ENCODE assay signal across 9 cellular contexts in genomic region chr10:48509974-48510692, GRCh38.
DNase-seq lines count a peak whose midpoint lies in the region; ATAC-seq and TF ChIP-seq lines count a peak whose summit lies in the region.
"Had no signal": no experiment of that assay in that cellular context is flagged by ENCODE, and none has a peak within 500 bp of the region (broad histone marks: within the 10 kb centered on the region; RNA-seq: fewer than 3 reads in every experiment).

No MANE protein-coding gene starts in this region.

- no peaks in the 10 kb centered on the region for H4K20me1 ChIP-seq in hepatocyte (ENCODE audit: insufficient read depth, poor library complexity, severe bottlenecking)

- H3K27ac ChIP-seq in hepatocyte, result no peak overlapping the region
- H3K27ac ChIP-seq: ascending aorta had no signal

- H3K9me2 ChIP-seq in hepatocyte (replicated peaks; ENCODE audit: insufficient read depth), result no peaks in the 10 kb centered on the region

- 86% methylated on average over 8 of the region's 8 CpGs for WGBS in hepatocyte (ENCODE audit: low lambda C conversion rate, missing lambda C conversion rate)

- peaks cover 0 to 11% (median 5%) of the 10 kb centered on the region in 3 donors for H3K27me3 Mint-ChIP-seq in CD14-positive monocyte (ENCODE audit: low read depth in 3 of 3)

- no peak overlapping the region for H3K4me3 ChIP-seq in hepatocyte
- H3K4me3 ChIP-seq: ascending aorta had no signal

- peaks cover 0 to 6% of the 10 kb centered on the region in 2 donors for H3K36me3 Mint-ChIP-seq in CD14-positive monocyte

- peaks cover 5% of the 10 kb centered on the region for H3K9me3 ChIP-seq in hepatocyte (ENCODE audit: low read depth)

- peaks cover 38% of the 10 kb centered on the region for H3K4me1 Mint-ChIP-seq in CD14-positive monocyte

- no peak overlapping the region for H3K4me2 ChIP-seq in hepatocyte

- intact Hi-C loops in CD14-positive monocyte (cut with micrococcal nuclease), result loop anchor here in 1 of 2 donors (10.0 kb wide), 1 partner anchor 145 kb away; no protein-coding TSS in a partner anchor

- TF ChIP-seq CTCF in CD14-positive monocyte (IDR thresholded peaks at IDR 0.05), result peak; percentile 32
- TF ChIP-seq CTCF in GM13976 (IDR thresholded peaks at IDR 0.05; ENCODE audit: borderline replicate concordance, control extremely low read depth, extremely low read depth, insufficient read depth, missing control alignments), result peak; percentile 29
- peak; percentile 43 for TF ChIP-seq CTCF in hepatocyte (IDR thresholded peaks at IDR 0.05; ENCODE audit: poor library complexity)

- no peaks in the 10 kb centered on the region for H3K79me2 ChIP-seq in hepatocyte

- DNase-seq in CD14-positive monocyte (ENCODE audit: low spot score), result no peak
- peak; percentile 66 for DNase-seq in GM13976 (ENCODE audit: low spot score)
- peak; percentile 2 for DNase-seq in SW480 (ENCODE audit: low spot score)
- DNase-seq in hepatocyte (ENCODE audit: low spot score), result no peak
- DNase-seq in pons (ENCODE audit: low spot score), result no peak
- no peak for DNase-seq in activated CD4-positive, alpha-beta T cell treated with anti-CD3 and anti-CD28 coated beads, Interleukin-2, amount 50 U/mL, for 4 hours

- H3K9me3 Mint-ChIP-seq in CD14-positive monocyte, result peaks cover 6 to 16% (median 10%) of the 10 kb centered on the region in 7 donors

- H3K27ac Mint-ChIP-seq in CD14-positive monocyte, result peak overlapping the region in 1 of 7 donors; percentile 8

- in situ Hi-C loops in GM13976 (cut with MboI; ENCODE audit: low sequenced_read_pairs, unreplicated experiment), result loop anchor here (10.0 kb wide), 1 partner anchor 145 kb away; no protein-coding TSS in a partner anchor

- H3K27me3 ChIP-seq in hepatocyte, result no peaks in the 10 kb centered on the region
- H3K27me3 ChIP-seq: ascending aorta had no signal

- ATAC-seq in HG03439 (IDR thresholded peaks at IDR 0.05; ENCODE audit: unreplicated experiment) (no peak), HG02610 (IDR thresholded peaks at IDR 0.05; ENCODE audit: unreplicated experiment) (no peak)

- H3K36me3 ChIP-seq in hepatocyte (replicated peaks; ENCODE audit: insufficient read depth, low read depth), result no peaks in the 10 kb centered on the region
- H3K36me3 ChIP-seq: ascending aorta had no signal

- no peak overlapping the region for H2AFZ ChIP-seq in hepatocyte

- no peak overlapping the region for H3K4me3 Mint-ChIP-seq in CD14-positive monocyte

- no peaks in the 10 kb centered on the region for H3K4me1 ChIP-seq in hepatocyte (ENCODE audit: insufficient read depth)
- H3K4me1 ChIP-seq: ascending aorta had no signal

Comparison
In these comparisons a context has a peak if more than half of its experiments do, and no peak if none do; other contexts are left out.
1. DNase-seq: peak in GM13976 (single experiment) and SW480 (single experiment); none in CD14-positive monocyte (single experiment), hepatocyte (single experiment), pons (single experiment) and activated CD4-positive, alpha-beta T cell treated with anti-CD3 and anti-CD28 coated beads, Interleukin-2, amount 50 U/mL, for 4 hours (0 of 2).
2. Peak in every context shown above with its lines, with median percentiles within 50 percentile points of each other: CTCF ChIP-seq.